12 cellular contexts compared by ENCODE assay signal in the genomic region with DNA sequence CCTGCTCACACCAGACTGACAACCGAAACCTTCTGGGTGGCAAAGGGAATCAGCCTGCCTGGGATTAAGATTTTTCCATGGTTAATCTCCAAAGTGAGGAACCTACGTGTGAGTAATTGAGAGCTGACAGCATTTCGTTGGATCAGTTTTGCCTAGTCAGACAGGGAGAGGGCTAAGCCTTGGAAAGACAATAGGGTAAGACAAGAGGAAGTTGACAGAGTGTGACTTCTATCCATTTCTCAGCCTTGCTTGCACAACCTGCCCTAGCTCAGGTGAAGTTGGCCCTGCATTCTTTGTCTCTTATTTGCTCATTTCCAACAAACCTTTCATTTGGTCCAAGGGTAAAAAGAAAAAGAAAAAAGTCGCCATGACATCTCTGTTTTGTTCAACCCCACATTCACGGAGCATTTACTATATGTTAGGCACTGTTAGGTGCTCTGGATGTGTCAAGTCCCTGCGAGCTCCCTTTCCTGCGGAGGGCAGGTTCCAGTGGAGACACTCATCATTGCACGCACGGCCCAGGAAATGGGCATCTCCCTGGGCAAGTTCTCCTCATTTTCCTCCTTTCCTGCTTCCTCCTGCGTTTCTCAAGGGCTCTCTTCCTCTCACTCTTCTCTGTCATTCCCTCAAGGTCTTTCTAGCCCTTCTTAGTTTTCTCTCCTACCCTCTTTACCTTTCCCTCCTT. TPM values are rescaled to one million over a fixed set of nuclear protein-coding genes. Genes with fewer than 3 reads are reported as not detected.
A peak's percentile ranks its signal among the peaks of the same experiment; 100 is the strongest.
DNase-seq lines count a peak whose midpoint lies in the region; ATAC-seq and TF ChIP-seq lines count a peak whose summit lies in the region.
"Had no signal": no experiment of that assay in that cellular context is flagged by ENCODE, and none has a peak within 500 bp of the region (broad histone marks: within the 10 kb centered on the region; RNA-seq: fewer than 3 reads in every experiment).

No MANE protein-coding gene starts in this region.

- peak; percentile 9 for DNase-seq in NOMO-1 treated with DMSO at 0.1 percent for 48 hours (lab: John Stamatoyannopoulos, UW; ENCODE audit: unreplicated experiment)
- DNase-seq in NOMO-1 treated with dmso at 0.1 percent for 144 hours (lab: John Stamatoyannopoulos, UW; ENCODE audit: unreplicated experiment): no peak
- DNase-seq in colonic mucosa: no peak
- no peak for DNase-seq in upper lobe of right lung
- DNase-seq in HuH-7 (ENCODE audit: low spot score): no peak
- DNase-seq: midbrain, NCI-H2171 treated with DMSO at 0.1 percent for 48 hours, RPMI8226 had no signal

- ATAC-seq in upper lobe of right lung: no peak
- ATAC-seq in HG02840 (IDR thresholded peaks at IDR 0.05; ENCODE audit: low FRiP score, unreplicated experiment): no peak
- ATAC-seq in GM19452 (IDR thresholded peaks at IDR 0.05; ENCODE audit: unreplicated experiment): no peak

- no peaks in the 10 kb centered on the region for H3K27me3 ChIP-seq in colonic mucosa
- no peaks in the 10 kb centered on the region for H3K27me3 ChIP-seq in muscle layer of colon (ENCODE audit: control insufficient read depth in 1 of 2, insufficient read depth in 2 of 2, low read length in 2 of 2)
- H3K27me3 ChIP-seq in upper lobe of right lung: no peaks in the 10 kb centered on the region

- H3K9me3 ChIP-seq in colonic mucosa (no peaks in the 10 kb centered on the region), muscle layer of colon (ENCODE audit: low read length) (no peaks in the 10 kb centered on the region), upper lobe of right lung (no peaks in the 10 kb centered on the region)

- H3K4me1 ChIP-seq in colonic mucosa (peaks cover 7% of the 10 kb centered on the region), muscle layer of colon (ENCODE audit: insufficient read depth, low read length) (peaks cover 70% of the 10 kb centered on the region), upper lobe of right lung (peaks cover 59% of the 10 kb centered on the region)

- H3K36me3 ChIP-seq in colonic mucosa: no peaks in the 10 kb centered on the region
- no peaks in the 10 kb centered on the region for H3K36me3 ChIP-seq in muscle layer of colon (ENCODE audit: insufficient read depth, low read length)
- no peaks in the 10 kb centered on the region for H3K36me3 ChIP-seq in upper lobe of right lung

- TF ChIP-seq CTCF in colonic mucosa (IDR thresholded peaks at IDR 0.05) (no peak), upper lobe of right lung (IDR thresholded peaks at IDR 0.05) (no peak)

- H3K9ac ChIP-seq in colonic mucosa (ENCODE audit: low read depth in 2 of 2, low read length in 2 of 2) (no peak overlapping the region), muscle layer of colon (ENCODE audit: low read length) (no peak overlapping the region)

- H3K27ac ChIP-seq in colonic mucosa (peak overlapping the region; percentile 66), muscle layer of colon (ENCODE audit: low read depth, low read length) (peak overlapping the region; percentile 3), upper lobe of right lung (peak overlapping the region; percentile 79)

- intact Hi-C loops in colonic mucosa (cut with DNase I) (no loop called here), upper lobe of right lung (cut with DNase I) (no loop called here)

- no peak overlapping the region for H3K4me3 ChIP-seq in colonic mucosa
- H3K4me3 ChIP-seq in muscle layer of colon (ENCODE audit: low read depth in 1 of 2, low read length in 2 of 2): no peak overlapping the region
- H3K4me3 ChIP-seq in upper lobe of right lung: no peak overlapping the region

RNA-seq across cellular contexts. Expression of a gene that starts 23.3 kb away (rescaled TPM):
- total RNA-seq in colonic mucosa (10 to 100 TPM in 1 of 2 donors, 1 to 10 TPM in 1; 5.8 to 12.8 TPM), upper lobe of right lung (40.8 TPM)
- total RNA-seq: activated T-helper 1 cell treated with anti-CD3 and anti-CD28 coated beads, Interleukin-12 subunit alpha, Interleukin-12 subunit beta, Interleukin-2, Interleukin-4 antibody, amounts not matched to agents 30 ng/mL and 10 ng/mL and 1 ng/mL, durations not matched to agents 14 hours and 24 hours and 36 hours had no signal

Comparison
In these comparisons a context has a peak if more than half of its experiments do, and no peak if none do; other contexts are left out.
1. H3K27ac ChIP-seq: peak in every context shown above with its lines; median percentile 79 in upper lobe of right lung; 66 in colonic mucosa; 3 in muscle layer of colon.